8 cellular contexts compared by ENCODE assay signal in genomic region chr7:141975806-141976523, GRCh38. TPM values are rescaled to one million over a fixed set of nuclear protein-coding genes. Genes with fewer than 3 reads are reported as not detected.
DNase-seq lines count a peak whose midpoint lies in the region; ATAC-seq, FAIRE-seq and TF ChIP-seq lines count a peak whose summit lies in the region.

No MANE protein-coding gene starts in this region.

- H3K4me1 ChIP-seq in A549 = no peaks in the 10 kb centered on the region

- ATAC-seq in A549 (peak; percentile 93 to 98), GM18520 (IDR thresholded peaks at IDR 0.05; ENCODE audit: unreplicated experiment) (peak; percentile 62), HG03103 (IDR thresholded peaks at IDR 0.05; ENCODE audit: low read depth, unreplicated experiment) (peak; percentile 74)

- peak overlapping the region; percentile 55 to 76 for H3K27ac ChIP-seq in A549

- no peaks in the 10 kb centered on the region for H3K9me3 ChIP-seq in A549

- DNase-seq in A549 (ENCODE audit: low read depth in 1 of 2, low spot score in 1 of 2) (peak; percentile 77 to 79), NCI-H2227 treated with DMSO at 0.1 percent for 48 hours (lab: John Stamatoyannopoulos, UW) (peak; percentile 9), choroid plexus epithelial cell (ENCODE audit: low read depth) (peak; percentile 68), left kidney (ENCODE audit: low read depth, low spot score) (peak; percentile 91)
- DNase-seq in activated CD4-positive, alpha-beta T cell treated with anti-CD3 and anti-CD28 coated beads for 1 hour = peak; percentile 33
- DNase-seq in stimulated activated CD4-positive, alpha-beta T cell treated with anti-CD3 and anti-CD28 coated beads, Interleukin-4, amount 100 ng/mL, for 24 hours = peak; percentile 68

- POLR2A ChIA-PET in A549 (lab: Yijun Ruan, JAX) = no interaction called here

- peak; percentile 98 for TF ChIP-seq RAD21 in A549 (conservative IDR thresholded peaks at IDR 0.05 in 1 of 2, IDR thresholded peaks at IDR 0.05 in 1 of 2)

- H3K4me2 ChIP-seq in A549 = peak overlapping the region; percentile 85

- TF ChIP-seq POLR2A in A549 (IDR thresholded peaks at IDR 0.05; ENCODE audit: low read length) = no peak

- TF ChIP-seq CTCF in A549 (IDR thresholded peaks at IDR 0.05) (peak; percentile 98), choroid plexus epithelial cell (conservative IDR thresholded peaks at IDR 0.05; ENCODE audit: low read depth, low read length) (peak; percentile 96)

- WGBS in A549 (ENCODE audit: missing lambda C conversion rate) = 12% methylated on average over 21 of the region's 21 CpGs

- no peak for TF ChIP-seq EP300 in A549 (IDR thresholded peaks at IDR 0.05)

- peak; percentile 84 for FAIRE-seq in A549 (lab: Jason Lieb, UNC)

- CTCF ChIA-PET in A549 (lab: Yijun Ruan, JAX) = interaction anchor here (0.6 to 3.3 kb wide), 47 partner anchors 8 to 661 kb away, joined by 3 to 54 read pairs (median 3); no protein-coding TSS in a partner anchor

- peak overlapping the region; percentile 43 for H3K4me3 ChIP-seq in A549
- peak overlapping the region; percentile 30 for H3K4me3 ChIP-seq in choroid plexus epithelial cell (ENCODE audit: low read depth, low read length)

TF ChIP-seq in A549, 52 proteins besides CTCF, POLR2A, EP300 and RAD21:
- TF ChIP-seq ATOH8 (CRISPR knock-in tag; IDR thresholded peaks at IDR 0.05; ENCODE audit: low read depth) (no peak), EHMT2 (IDR thresholded peaks at IDR 0.05; ENCODE audit: low read depth) (0 out of 2 replicates have a peak, but pooled peaks have one; percentile 19), JUN (IDR thresholded peaks at IDR 0.05) (no peak), FOSB (CRISPR knock-in tag; IDR thresholded peaks at IDR 0.05) (no peak), RARB (CRISPR knock-in tag; IDR thresholded peaks at IDR 0.05) (no peak), SMC3 (IDR thresholded peaks at IDR 0.05) (peak; percentile 99)

RNA-seq across cellular contexts. Expression of gene TAS2R38, which starts 2.4 kb away (rescaled TPM):
- polyA plus RNA-seq in A549 (2011; rRNA removed) = not detected in 2 replicates
- not detected in 2 replicates for polyA plus RNA-seq in A549 (2012; cell fraction: cytosol; rRNA removed)
- not detected in 2 replicates for polyA plus RNA-seq in A549 (2012; cell fraction: nucleus; rRNA removed)
- not detected in 3 replicates for polyA plus RNA-seq in A549 (2017; fragmentation: RNase III; extraction: RNeasy Plus Mini Kit Qiagen cat#74134 plus additional on column Dnase treatment)
- polyA minus RNA-seq in A549 (2011; rRNA and poly(A)+ RNA removed) = not detected in 2 replicates

RNA-seq across cellular contexts. Expression of gene MGAM, which starts 19.7 kb away (rescaled TPM):
- polyA plus RNA-seq in A549 (2011; rRNA removed) (1.5 and 1.8 TPM in 2 replicates), A549 (2017; fragmentation: RNase III; extraction: RNeasy Plus Mini Kit Qiagen cat#74134 plus additional on column Dnase treatment) (0.30 to 0.51 TPM (median 0.41 TPM) in 3 replicates)
- 0.28 and 0.29 TPM in 2 replicates for polyA plus RNA-seq in A549 (2012; cell fraction: cytosol; rRNA removed)
- 0.18 and 0.27 TPM in 2 replicates for polyA plus RNA-seq in A549 (2012; cell fraction: nucleus; rRNA removed)
- polyA minus RNA-seq in A549 (2011; rRNA and poly(A)+ RNA removed) = 1.9 and 2.2 TPM in 2 replicates

RNA-seq across cellular contexts. Expression of gene CLEC5A, which starts 29.2 kb away (rescaled TPM):
- polyA plus RNA-seq in A549 (2011; rRNA removed) (not detected in 2 replicates), A549 (2017; fragmentation: RNase III; extraction: RNeasy Plus Mini Kit Qiagen cat#74134 plus additional on column Dnase treatment) (not detected in 3 replicates)
- not detected in 2 replicates for polyA plus RNA-seq in A549 (2012; cell fraction: cytosol; rRNA removed)
- not detected in 2 replicates for polyA plus RNA-seq in A549 (2012; cell fraction: nucleus; rRNA removed)
- not detected in 2 replicates for polyA minus RNA-seq in A549 (2011; rRNA and poly(A)+ RNA removed)

RNA-seq across cellular contexts. Expression of gene OR9A4, which starts 59.8 kb away (rescaled TPM):
- polyA plus RNA-seq in A549 (2011; rRNA removed) (not detected in 2 replicates), A549 (2017; fragmentation: RNase III; extraction: RNeasy Plus Mini Kit Qiagen cat#74134 plus additional on column Dnase treatment) (not detected in 3 replicates)
- not detected in 2 replicates for polyA plus RNA-seq in A549 (2012; cell fraction: cytosol; rRNA removed)
- polyA plus RNA-seq in A549 (2012; cell fraction: nucleus; rRNA removed) = not detected in 2 replicates
- polyA minus RNA-seq in A549 (2011; rRNA and poly(A)+ RNA removed) = not detected in 2 replicates

Comparison
In these comparisons a context has a peak if more than half of its experiments do, and no peak if none do; other contexts are left out.
1. Peak in every context shown above with its lines: DNase-seq, ATAC-seq, H3K4me3 ChIP-seq and H3K27ac ChIP-seq.
2. DNase-seq: peak in every context shown above with its lines; median percentile 91 in left kidney; 78 in A549; 68 in choroid plexus epithelial cell; 68 in stimulated activated CD4-positive, alpha-beta T cell treated with anti-CD3 and anti-CD28 coated beads, Interleukin-4, amount 100 ng/mL, for 24 hours; 33 in activated CD4-positive, alpha-beta T cell treated with anti-CD3 and anti-CD28 coated beads for 1 hour; 9 in NCI-H2227 treated with DMSO at 0.1 percent for 48 hours.